In the genomic region with DNA sequence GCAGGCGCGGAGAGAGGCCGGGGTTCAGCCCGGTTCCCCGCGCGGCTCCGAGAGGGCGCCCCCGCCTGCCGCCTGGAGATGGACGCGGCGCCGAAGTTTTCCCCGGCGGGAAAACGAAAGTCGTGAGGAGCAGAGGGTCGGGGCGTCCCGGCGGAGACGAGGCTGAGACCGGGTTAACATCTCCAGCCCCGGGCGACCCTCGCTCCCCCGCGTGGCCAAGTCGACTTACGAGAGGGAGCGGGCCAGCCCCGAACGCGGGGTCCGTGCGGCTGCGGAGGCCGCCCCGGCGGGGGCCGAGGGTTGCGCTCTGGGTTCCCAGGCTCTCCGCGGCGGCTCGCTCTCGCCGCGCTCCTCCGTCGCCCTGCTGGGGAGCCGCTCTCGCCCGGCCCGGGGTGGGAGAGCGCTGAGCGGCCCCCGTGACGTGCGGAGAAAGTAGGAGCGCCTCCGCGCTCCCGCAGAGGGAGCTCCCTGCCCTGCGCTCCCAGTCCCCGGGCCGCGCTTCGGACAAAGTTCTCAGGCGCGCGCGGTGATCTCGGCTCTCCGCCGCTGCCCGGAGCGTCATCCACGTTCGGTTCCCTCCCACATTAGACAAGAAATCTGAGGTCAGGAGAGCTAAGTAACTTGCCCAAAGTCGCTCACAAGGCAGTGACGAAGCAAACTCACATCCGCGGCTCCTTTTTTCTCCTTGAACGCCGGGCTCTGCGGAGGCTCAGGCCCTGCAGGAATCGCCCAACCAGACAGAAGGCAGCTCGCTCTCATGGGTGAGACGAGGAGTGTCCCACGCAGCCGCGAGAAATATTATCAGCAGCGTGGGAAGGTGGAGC, we compare ENCODE assay signal across 8 cellular contexts. TPM values are rescaled to one million over a fixed set of nuclear protein-coding genes. Genes with fewer than 3 reads are reported as not detected.
DNase-seq lines count a peak whose midpoint lies in the region; ATAC-seq and TF ChIP-seq lines count a peak whose summit lies in the region.

No MANE protein-coding gene starts in this region.

- peaks cover 10% of the 10 kb centered on the region for H3K4me1 Mint-ChIP-seq in activated B cell treated with CpG ODN at 0.5 μM for 24 hours

- no peaks in the 10 kb centered on the region for H3K9me3 ChIP-seq in HUES48 (ENCODE audit: control insufficient read depth, insufficient read depth, low read length)
- H3K9me3 ChIP-seq in colonic mucosa: no peaks in the 10 kb centered on the region

- no peak for TF ChIP-seq CTCF in activated B cell treated with CpG ODN at 0.5 μM for 24 hours (IDR thresholded peaks at IDR 0.05)
- TF ChIP-seq CTCF in colonic mucosa (IDR thresholded peaks at IDR 0.05): no peak

- peak; percentile 84 for DNase-seq in EL
- no peak for DNase-seq in activated B cell treated with CpG ODN at 0.5 μM for 24 hours
- DNase-seq in colonic mucosa: peak; percentile 62
- peak; percentile 68 for DNase-seq in stimulated activated CD4-positive, alpha-beta T cell treated with anti-CD3 and anti-CD28 coated beads, Interleukin-15, amount 100 ng/mL, for 24 hours

- CTCF ChIA-PET in activated B cell treated with CpG ODN at 0.5 μM for 24 hours (lab: Charles Lee): no interaction called here

- H3K36me3 Mint-ChIP-seq in activated B cell treated with CpG ODN at 0.5 μM for 24 hours (ENCODE audit: low read depth): no peaks in the 10 kb centered on the region

- peak overlapping the region; percentile 73 for H3K4me3 Mint-ChIP-seq in activated B cell treated with CpG ODN at 0.5 μM for 24 hours

- H3K27me3 Mint-ChIP-seq in activated B cell treated with CpG ODN at 0.5 μM for 24 hours: peaks cover 53% of the 10 kb centered on the region

- no peaks in the 10 kb centered on the region for H3K9me3 Mint-ChIP-seq in activated B cell treated with CpG ODN at 0.5 μM for 24 hours

- H3K4me3 ChIP-seq in HUES48 (ENCODE audit: low read depth, low read length) (peak overlapping the region; percentile 70), colonic mucosa (peak overlapping the region; percentile 82)

- ATAC-seq in activated B cell treated with CpG ODN at 0.5 μM for 24 hours (ENCODE audit: low read depth): no peak
- ATAC-seq in GM19328 (IDR thresholded peaks at IDR 0.05; ENCODE audit: unreplicated experiment): no peak
- ATAC-seq in GM21526 (IDR thresholded peaks at IDR 0.05; ENCODE audit: low FRiP score, unreplicated experiment): no peak

- H3K9ac ChIP-seq in HUES48 (ENCODE audit: low read depth, low read length): peak overlapping the region; percentile 84
- peak overlapping the region; percentile 75 to 78 for H3K9ac ChIP-seq in colonic mucosa (ENCODE audit: low read depth in 2 of 2, low read length in 2 of 2)

- H3K27ac Mint-ChIP-seq in activated B cell treated with CpG ODN at 0.5 μM for 24 hours: no peak overlapping the region

- H3K27ac ChIP-seq in HUES48 (ENCODE audit: low read depth, low read length) (peak overlapping the region; percentile 71), colonic mucosa (peak overlapping the region; percentile 81), layer of hippocampus (ENCODE audit: low read depth, low read length) (peak overlapping the region; percentile 55)

- H3K36me3 ChIP-seq in HUES48 (ENCODE audit: control insufficient read depth, insufficient read depth, low read length): no peaks in the 10 kb centered on the region
- no peaks in the 10 kb centered on the region for H3K36me3 ChIP-seq in colonic mucosa

- peaks cover 45% of the 10 kb centered on the region for H3K27me3 ChIP-seq in HUES48 (ENCODE audit: control insufficient read depth, insufficient read depth, low read length)
- H3K27me3 ChIP-seq in colonic mucosa: peaks cover 7% of the 10 kb centered on the region
- no peaks in the 10 kb centered on the region for H3K27me3 ChIP-seq in layer of hippocampus (ENCODE audit: control insufficient read depth, insufficient read depth, low read length)

- POLR2A ChIA-PET in activated B cell treated with CpG ODN at 0.5 μM for 24 hours (lab: Charles Lee): no interaction called here

- peaks cover 53% of the 10 kb centered on the region for H3K4me1 ChIP-seq in HUES48 (ENCODE audit: control insufficient read depth, insufficient read depth, low read length)
- H3K4me1 ChIP-seq in colonic mucosa: peaks cover 8% of the 10 kb centered on the region

- intact Hi-C loops in activated B cell treated with CpG ODN at 0.5 μM for 24 hours (cut with micrococcal nuclease) (loop anchor here (10.0 kb wide), 2 partner anchors 181 to 1121 kb away; a partner anchor contains a TSS), colonic mucosa (cut with DNase I) (loop anchor here (5.0 kb wide), 1 partner anchor 169 kb away; no protein-coding TSS in a partner anchor)

RNA-seq across cellular contexts. Expression of a gene that starts 1.1 kb away (rescaled TPM):
- not detected in 2 replicates for total RNA-seq in activated B cell treated with CpG ODN at 0.5 μM for 24 hours
- 1 to 10 TPM in 1 of 2 donors, under 1 TPM in 1; 0.25 to 2.7 TPM for total RNA-seq in colonic mucosa
